2 cellular contexts compared by ENCODE assay signal in genomic region chr1:43369779-43370178, GRCh38. TPM values are rescaled to one million over a fixed set of nuclear protein-coding genes. Genes with fewer than 3 reads are reported as not detected.
"Had no signal": no experiment of that assay in that cellular context is flagged by ENCODE, and none has a peak within 500 bp of the region (broad histone marks: within the 10 kb centered on the region; RNA-seq: fewer than 3 reads in every experiment).

No MANE protein-coding gene starts in this region.

RNA-seq across cellular contexts. Expression of gene MPL, which starts 32.2 kb away (rescaled TPM):
- total RNA-seq: NCI-H460, SJCRH30 had no signal
